22 cellular contexts compared by ENCODE assay signal in the genomic region with DNA sequence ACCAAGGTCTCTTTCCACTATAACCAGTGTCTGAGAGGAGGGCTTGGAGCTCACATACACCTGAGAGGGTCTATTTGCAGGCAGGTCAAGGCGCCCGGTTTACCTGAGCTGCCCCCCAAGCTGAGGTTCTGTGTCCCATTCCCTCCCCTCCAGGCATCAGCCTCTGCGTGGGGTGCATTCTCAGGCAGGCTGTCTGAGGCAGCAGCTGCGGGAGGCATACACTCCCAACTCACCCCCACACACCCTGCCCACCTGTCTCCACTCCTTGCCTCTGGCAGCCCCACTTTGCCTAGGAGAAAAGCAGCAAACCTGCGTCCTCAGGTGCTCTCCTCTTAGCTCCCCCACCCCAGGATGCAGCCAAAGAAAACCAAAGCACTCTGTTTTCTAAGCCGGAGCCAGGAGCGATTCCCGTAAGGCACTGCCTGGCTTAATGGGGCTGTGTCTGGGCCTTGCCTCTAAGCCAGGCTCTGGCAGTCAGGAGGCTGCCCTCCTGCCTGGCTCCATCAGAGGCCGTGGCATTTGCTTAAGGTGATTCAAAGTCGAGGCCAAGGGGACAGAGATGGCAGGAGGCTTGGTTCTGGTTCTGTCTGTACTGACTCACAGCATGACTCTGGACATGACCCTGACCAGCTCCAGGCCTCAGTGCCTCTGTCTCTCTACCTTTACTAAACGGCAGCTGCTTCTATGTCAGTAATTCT.
DNase-seq lines count a peak whose midpoint lies in the region; ATAC-seq, FAIRE-seq and TF ChIP-seq lines count a peak whose summit lies in the region.
"Had no signal": no experiment of that assay in that cellular context is flagged by ENCODE, and none has a peak within 500 bp of the region (broad histone marks: within the 10 kb centered on the region; RNA-seq: fewer than 3 reads in every experiment).

No MANE protein-coding gene starts in this region.

- H3K4me2 ChIP-seq in A549 (peak overlapping the region; percentile 74), IMR-90 (ENCODE audit: low read depth, low read length) (no peak overlapping the region), HepG2 (ENCODE audit: low read depth, low read length) (peak overlapping the region; percentile 77)

- peak overlapping the region; percentile 12; the same call in 1 of the 2 replicates for H3K4ac ChIP-seq in IMR-90 (ENCODE audit: low read depth, low read length)

- H2AFZ ChIP-seq in IMR-90 (replicated peaks; ENCODE audit: low read length, poor library complexity) (no peak overlapping the region), HepG2 (ENCODE audit: low read length) (no peak overlapping the region)

- H3K9me1 ChIP-seq in IMR-90 (ENCODE audit: insufficient read depth, low read length) = no peaks in the 10 kb centered on the region; the same call in 1 of the 2 replicates

- H3K36me3 ChIP-seq in IMR-90 (ENCODE audit: control insufficient read depth, insufficient read depth, low read length) = no peaks in the 10 kb centered on the region
- no peaks in the 10 kb centered on the region for H3K36me3 ChIP-seq in colonic mucosa
- H3K36me3 ChIP-seq in HepG2 (replicated peaks in 1 of 2; ENCODE audit: control insufficient read depth in 1 of 2, insufficient read depth in 2 of 2, low read length in 2 of 2) = no peaks in the 10 kb centered on the region
- H3K36me3 ChIP-seq: HAP-1, ovary had no signal

- TF ChIP-seq RAD21 in A549 (conservative IDR thresholded peaks at IDR 0.05 in 1 of 2, IDR thresholded peaks at IDR 0.05 in 1 of 2) = no peak
- TF ChIP-seq RAD21 in IMR-90 (IDR thresholded peaks at IDR 0.05; ENCODE audit: low read length) = no peak
- no peak for TF ChIP-seq RAD21 in HepG2 (CRISPR knock-in tag; IDR thresholded peaks at IDR 0.05)

- no peak overlapping the region for H3K56ac ChIP-seq in IMR-90 (ENCODE audit: extremely low read depth, insufficient read depth, low read length)

- H3K27ac ChIP-seq in A549 (peak overlapping the region; percentile 98), IMR-90 (ENCODE audit: insufficient read depth, low read length) (0 out of 2 replicates have a peak overlapping the region, but pooled peaks have one; percentile 14), colonic mucosa (peak overlapping the region; percentile 34), HepG2 (ENCODE audit: extremely low read length, insufficient read depth, low read length) (peak overlapping the region; percentile 91)
- H3K27ac ChIP-seq: ovary had no signal

- in situ Hi-C loops in IMR-90 (cut with MboI; ENCODE audit: low sequenced_read_pairs) = no loop called here
- in situ Hi-C loops in HepG2 (cut with HindIII; ENCODE audit: extremely low pct_ligation_motif_present, low pct_unique_long_range_greater_than_20kb) = no loop called here

- no peaks in the 10 kb centered on the region for H3K9me3 ChIP-seq in A549
- H3K9me3 ChIP-seq in IMR-90 (ENCODE audit: control insufficient read depth, insufficient read depth, low read length) = no peaks in the 10 kb centered on the region
- H3K9me3 ChIP-seq in colonic mucosa = no peaks in the 10 kb centered on the region
- no peaks in the 10 kb centered on the region for H3K9me3 ChIP-seq in HepG2 (ENCODE audit: low read length)
- H3K9me3 ChIP-seq: HAP-1, ovary had no signal

- no peak overlapping the region for H3K9ac ChIP-seq in IMR-90 (ENCODE audit: low read depth, low read length)
- no peak overlapping the region for H3K9ac ChIP-seq in colonic mucosa (ENCODE audit: low read depth in 2 of 2, low read length in 2 of 2)
- H3K9ac ChIP-seq in HepG2 (ENCODE audit: insufficient read depth, low read depth, low read length) = peak overlapping the region; percentile 64

- POLR2A ChIA-PET in A549 (lab: Yijun Ruan, JAX) = interaction anchor here (1.2 kb wide), 1 partner anchor 875 kb away, joined by 4 read pairs; no protein-coding TSS in a partner anchor
- POLR2A ChIA-PET in IMR-90 (lab: Charles Lee; ENCODE audit: unreplicated experiment) = no interaction called here
- POLR2A ChIA-PET in HepG2 (lab: Yijun Ruan, JAX) = interaction anchor here (0.8 to 2.3 kb wide), 8 partner anchors 9 to 604 kb away, joined by 3 to 18 read pairs (median 6); no protein-coding TSS in a partner anchor

- H2AK5ac ChIP-seq in IMR-90 (ENCODE audit: low read depth, low read length) = peak overlapping the region; percentile 3

- CTCF ChIA-PET in A549 (lab: Yijun Ruan, JAX) (interaction anchor here (1.0 to 5.2 kb wide), 5 partner anchors 22 to 180 kb away, joined by 3 to 25 read pairs (median 4); no protein-coding TSS in a partner anchor), IMR-90 (lab: Yijun Ruan, JAX) (no interaction called here), HepG2 (lab: Yijun Ruan, JAX; ENCODE audit: low intra/inter-chr PET ratio, low total read pairs) (no interaction called here)

- no peaks in the 10 kb centered on the region for H3K9me3 Mint-ChIP-seq in activated naive CD4-positive, alpha-beta T cell treated with anti-CD3 and anti-CD28 coated beads, Interleukin-2, amount 50 U/mL, for 72 hours
- H3K9me3 Mint-ChIP-seq: naive thymus-derived CD8-positive, alpha-beta T cell had no signal

- no peak for TF ChIP-seq CTCF in A549 (IDR thresholded peaks at IDR 0.05)
- TF ChIP-seq CTCF in IMR-90 (conservative IDR thresholded peaks at IDR 0.05; ENCODE audit: low read depth, low read length) = no peak
- TF ChIP-seq CTCF in colonic mucosa (IDR thresholded peaks at IDR 0.05) = no peak
- TF ChIP-seq CTCF in HepG2 (CRISPR knock-in tag; IDR thresholded peaks at IDR 0.05) = no peak

- H3K79me2 ChIP-seq in HepG2 (ENCODE audit: insufficient read depth, low read length) = no peaks in the 10 kb centered on the region

- peak overlapping the region; percentile 31 for H2AK9ac ChIP-seq in IMR-90 (replicated peaks; ENCODE audit: low read depth, low read length, poor library complexity)

- WGBS in A549 (ENCODE audit: missing lambda C conversion rate) = 8% methylated on average over 11 of the region's 11 CpGs
- WGBS in IMR-90 (ENCODE audit: extremely low coverage in 2 of 2, insufficient read length in 1 of 2), 2 experiments = 100% methylated on average over 4 of the region's 11 CpGs; no CpG with 5 or more reads in 1 of the 2 experiments
- 63% methylated on average over 5 of the region's 11 CpGs for WGBS in HepG2 (ENCODE audit: low lambda C conversion rate)

- H3K4me3 ChIP-seq in A549 (no peak overlapping the region), IMR-90 (ENCODE audit: insufficient read depth, low read depth, low read length) (no peak overlapping the region), colonic mucosa (no peak overlapping the region), HepG2 (replicated peaks in 1 of 3; ENCODE audit: insufficient read depth in 1 of 3, low read depth in 2 of 3, low read length in 3 of 3) (peak overlapping the region in 2 of 3 experiments; percentile 14 to 35; a peak in 3 of 6 replicates)
- H3K4me3 ChIP-seq: HAP-1, ovary had no signal

- H3K27ac Mint-ChIP-seq in activated naive CD4-positive, alpha-beta T cell treated with anti-CD3 and anti-CD28 coated beads, Interleukin-2, amount 50 U/mL, for 72 hours = no peak overlapping the region
- H3K27ac Mint-ChIP-seq: naive thymus-derived CD8-positive, alpha-beta T cell had no signal

- TF ChIP-seq POLR2A in A549 (IDR thresholded peaks at IDR 0.05; ENCODE audit: low read length) (no peak), IMR-90 (IDR thresholded peaks at IDR 0.05; ENCODE audit: low read depth, low read length) (no peak), HepG2 (IDR thresholded peaks at IDR 0.05; ENCODE audit: insufficient read depth in 1 of 2, low read depth in 2 of 2, low read length in 2 of 2) (no peak)

- H4K8ac ChIP-seq in IMR-90 (ENCODE audit: low read depth in 2 of 2, low read length in 2 of 2) = peak overlapping the region in 1 of 2 experiments; percentile 6; a peak in 1 of 4 replicates

- TF ChIP-seq EP300 in A549 (IDR thresholded peaks at IDR 0.05) (no peak; a peak in 1 of 5 replicates), HepG2 (IDR thresholded peaks at IDR 0.05; ENCODE audit: low read depth in 2 of 2, low read length in 2 of 2) (no peak), HepG2 (CRISPR knock-in tag; IDR thresholded peaks at IDR 0.05; ENCODE audit: borderline replicate concordance) (no peak)

- H3K4me1 ChIP-seq in A549 (peaks cover 77% of the 10 kb centered on the region), IMR-90 (ENCODE audit: control insufficient read depth, insufficient read depth, low read length) (peaks cover 26% of the 10 kb centered on the region), colonic mucosa (no peaks in the 10 kb centered on the region), HepG2 (ENCODE audit: insufficient read depth, low read length) (peaks cover 59% of the 10 kb centered on the region)
- H3K4me1 ChIP-seq: HAP-1 had no signal

- H3K23ac ChIP-seq in IMR-90 (ENCODE audit: low read depth, low read length) = no peak overlapping the region

- peak overlapping the region; percentile 39; the same call in 1 of the 2 replicates for H4K5ac ChIP-seq in IMR-90 (ENCODE audit: low read depth, low read length)

- peak; percentile 57 to 62 for ATAC-seq in A549
- no peak for ATAC-seq in IMR-90 (ENCODE audit: low read depth)
- peak; percentile 47 for ATAC-seq in HepG2
- no peak for ATAC-seq in activated naive CD4-positive, alpha-beta T cell treated with anti-CD3 and anti-CD28 coated beads, Interleukin-2, amount 50 U/mL, for 72 hours
- ATAC-seq: naive thymus-derived CD8-positive, alpha-beta T cell had no signal

- BruUV-seq in IMR-90 (replicated peaks; lab: Mats Ljungman, UMichigan) (no TSS peak), HepG2 (replicated peaks; lab: Mats Ljungman, UMichigan) (TSS peak; percentile 84)

- FAIRE-seq in A549 (lab: Jason Lieb, UNC) (no peak), HepG2 (lab: Jason Lieb, UNC) (no peak)

- H4K20me1 ChIP-seq in IMR-90 (ENCODE audit: insufficient read depth, low read length) (no peaks in the 10 kb centered on the region), HepG2 (ENCODE audit: insufficient read depth, low read length) (no peaks in the 10 kb centered on the region)

- H4K91ac ChIP-seq in IMR-90 (ENCODE audit: insufficient read depth, low read depth, low read length) = no peak overlapping the region

- DNase-seq in A549 (ENCODE audit: low read depth in 1 of 2, low spot score in 1 of 2) (peak in 1 of 2 experiments; percentile 25), IMR-90 (no peak), colonic mucosa (no peak), HepG2 (ENCODE audit: low spot score) (no peak), T-helper 9 cell (no peak), NCI-H187 (lab: John Stamatoyannopoulos, UW) (no peak), NCI-H1092 treated with DMSO at 0.1 percent for 48 hours (lab: John Stamatoyannopoulos, UW) (no peak)
- DNase-seq in activated naive CD4-positive, alpha-beta T cell treated with anti-CD3 and anti-CD28 coated beads, Interleukin-2, amount 50 U/mL, for 72 hours (ENCODE audit: low spot score in 2 of 2) = no peak
- DNase-seq: 8988T; activated CD4-positive, alpha-beta T cell treated with anti-CD3 and anti-CD28 coated beads, Interleukin-2, amount 50 U/mL, for 1 hour; activated CD8-positive, alpha-beta memory T cell treated with anti-CD3 and anti-CD28 coated beads, Interleukin-2, amount 50 U/mL, for 48 hours; activated effector memory CD4-positive, alpha-beta T cell treated with Interleukin-2 at 50 U/mL for 16 hours; DMS 273 treated with DMSO at 0.1 percent for 48 hours; GDM1; mesendoderm; naive thymus-derived CD8-positive, alpha-beta T cell; NCI-H146; NCI-H2227 treated with DMSO at 0.1 percent for 48 hours; ovary; RPMI8226; stimulated activated CD4-positive, alpha-beta T cell treated with anti-CD3 and anti-CD28 coated beads, Interleukin-2, amount 100 ng/mL, for 24 hours had no signal

- no peaks in the 10 kb centered on the region for H3K79me1 ChIP-seq in IMR-90 (ENCODE audit: low read depth in 1 of 2, low read length in 2 of 2)

- peak overlapping the region; percentile 62 for H3K18ac ChIP-seq in IMR-90 (ENCODE audit: low read depth, low read length)

- H2BK15ac ChIP-seq in IMR-90 (ENCODE audit: low read depth, low read length) = peak overlapping the region; percentile 54; the same call in 1 of the 3 replicates

- intact Hi-C loops in IMR-90 (cut with micrococcal nuclease) (no loop called here), colonic mucosa (cut with DNase I) (no loop called here), HepG2 (cut with micrococcal nuclease; ENCODE audit: unreplicated experiment) (loop anchor here (1.0 to 5.0 kb wide), 3 partner anchors 19 to 606 kb away; no protein-coding TSS in a partner anchor)

- 0 out of 2 replicates have a peak overlapping the region, but pooled peaks have one; percentile 0 for H2BK120ac ChIP-seq in IMR-90 (ENCODE audit: low read depth, low read length)

- H2BK20ac ChIP-seq in IMR-90 (ENCODE audit: low read depth, low read length) = peak overlapping the region; percentile 16; the same call in 1 of the 2 replicates

- peak overlapping the region; percentile 7 for H2BK5ac ChIP-seq in IMR-90 (ENCODE audit: low read depth, low read length, poor library complexity, severe bottlenecking)

- H3K14ac ChIP-seq in IMR-90 (replicated peaks; ENCODE audit: low read depth, low read length) = peak overlapping the region; percentile 51; the same call in 1 of the 2 replicates

- no peaks in the 10 kb centered on the region for H3K36me3 Mint-ChIP-seq in activated naive CD4-positive, alpha-beta T cell treated with anti-CD3 and anti-CD28 coated beads, Interleukin-2, amount 50 U/mL, for 72 hours
- H3K36me3 Mint-ChIP-seq: naive thymus-derived CD8-positive, alpha-beta T cell had no signal

- dilution Hi-C loops in IMR-90 (cut with HindIII; ENCODE audit: low sequenced_read_pairs, unreplicated experiment) = no loop called here

- H3K27me3 ChIP-seq in IMR-90 (ENCODE audit: control insufficient read depth, insufficient read depth, low read length) (no peaks in the 10 kb centered on the region), colonic mucosa (no peaks in the 10 kb centered on the region), HepG2 (ENCODE audit: control insufficient read depth in 1 of 2, insufficient read depth in 2 of 2, low read length in 2 of 2) (no peaks in the 10 kb centered on the region)
- H3K27me3 ChIP-seq: ovary had no signal

Comparison
In these comparisons a context has a peak if more than half of its experiments do, and no peak if none do; other contexts are left out.
1. ATAC-seq: peak in A549 (2 of 2) and HepG2 (single experiment); none in IMR-90 (single experiment) and activated naive CD4-positive, alpha-beta T cell treated with anti-CD3 and anti-CD28 coated beads, Interleukin-2, amount 50 U/mL, for 72 hours (0 of 2).
2. H3K27ac ChIP-seq: peak in every context shown above with its lines; median percentile 98 in A549; 91 in HepG2; 34 in colonic mucosa; 14 in IMR-90.
3. H3K4me3 ChIP-seq: peak in HepG2 (2 of 3); none in A549 (single experiment), IMR-90 (single experiment) and colonic mucosa (single experiment).